ENCODE assay signal across 31 cellular contexts in the genomic region with DNA sequence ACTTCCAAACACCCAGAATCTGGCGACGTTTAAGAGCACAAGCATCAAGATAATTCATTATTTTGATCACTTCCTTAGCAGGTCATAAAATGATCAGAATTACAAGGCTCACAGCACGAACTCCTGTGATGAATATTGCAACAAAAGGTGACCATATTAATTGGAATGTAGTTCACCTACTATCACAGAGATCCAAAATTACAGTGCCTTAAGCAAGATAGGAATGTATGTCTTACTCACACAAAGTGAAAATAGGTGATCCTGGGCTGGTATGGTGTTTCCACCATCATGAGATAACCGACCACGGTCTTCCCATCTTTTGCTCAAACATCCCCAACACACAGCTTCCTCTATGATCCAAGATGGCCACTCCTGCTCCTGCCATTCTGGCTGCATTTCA.
"Had no signal": no experiment of that assay in that cellular context is flagged by ENCODE, and none has a peak within 500 bp of the region (broad histone marks: within the 10 kb centered on the region; RNA-seq: fewer than 3 reads in every experiment).

No MANE protein-coding gene starts in this region.

- H3K4me3 ChIP-seq: adrenal gland, gastrocnemius medialis, psoas muscle, right atrium auricular region, smooth muscle cell, suprapubic skin, tibial nerve had no signal

- FAIRE-seq: kidney had no signal

- DNase-seq: activated CD4-positive, alpha-beta T cell treated with anti-CD3 and anti-CD28 coated beads for 48 hours; activated CD4-positive, alpha-beta T cell treated with anti-CD3 and anti-CD28 coated beads, Interleukin-2, amount 50 U/mL, for 48 hours; activated CD8-positive, alpha-beta memory T cell treated with anti-CD3 and anti-CD28 coated beads, Interleukin-2, amount 50 U/mL, for 4 hours; activated effector memory CD4-positive, alpha-beta T cell treated with anti-CD3 and anti-CD28 coated beads, Interleukin-2, amount 50 U/mL, for 16 hours; activated naive CD4-positive, alpha-beta T cell treated with anti-CD3 and anti-CD28 coated beads for 36 hours; activated naive CD8-positive, alpha-beta T cell treated with anti-CD3 and anti-CD28 coated beads for 36 hours; activated T-cell treated with anti-CD3 and anti-CD28 coated beads, Interleukin-2, amount 50 U/mL, for 1 hour; adrenal gland; aorta; caudate nucleus; endodermal cell; gastrocnemius medialis; head of caudate nucleus; hippocampal formation; kidney; midbrain; naive thymus-derived CD8-positive, alpha-beta T cell; occipital lobe; psoas muscle; stimulated activated CD4-positive, alpha-beta T cell treated with anti-CD3 and anti-CD28 coated beads, Interleukin-1b, Interleukin-23, amount 100 ng/mL, for 48 hours; stimulated activated CD4-positive, alpha-beta T cell treated with anti-CD3 and anti-CD28 coated beads, Interleukin-4, amount 100 ng/mL, for 4 hours; stimulated activated CD8-positive, alpha-beta memory T cell treated with anti-CD3 and anti-CD28 coated beads, Interleukin-4, amount 100 ng/mL, for 48 hours; stimulated activated naive CD4-positive, alpha-beta T cell; T-helper 17 cell; T1000; WERI-Rb-1 had no signal

- H3K27me3 ChIP-seq: adrenal gland, gastrocnemius medialis, right atrium auricular region, suprapubic skin, tibial nerve had no signal

- H3K4me2 ChIP-seq: smooth muscle cell had no signal

- H2AFZ ChIP-seq: parathyroid adenoma had no signal

- H3K4me1 ChIP-seq: adrenal gland, gastrocnemius medialis, parathyroid adenoma, psoas muscle, suprapubic skin, tibial nerve had no signal

- H3K36me3 ChIP-seq: adrenal gland, gastrocnemius medialis, right atrium auricular region, suprapubic skin, tibial nerve, WERI-Rb-1 had no signal

- H3K9me3 ChIP-seq: adrenal gland, gastrocnemius medialis, psoas muscle, right atrium auricular region, suprapubic skin, tibial nerve had no signal

- H3K27ac ChIP-seq: adrenal gland, gastrocnemius medialis, parathyroid adenoma, psoas muscle, right atrium auricular region, suprapubic skin, tibial nerve, WERI-Rb-1 had no signal

- H3K79me2 ChIP-seq: parathyroid adenoma had no signal

- H3K9ac ChIP-seq: parathyroid adenoma had no signal
